ENCODE assay signal across 1 cellular context in genomic region chr2:42055573-42056514, GRCh38.
TF ChIP-seq lines count a peak whose summit lies in the region.

No MANE protein-coding gene starts in this region.

TF ChIP-seq in HepG2, 621 proteins besides CTCF, POLR2A, EP300 and RAD21 (continued from another document):
- TF ChIP-seq ZNF691 (CRISPR knock-in tag; IDR thresholded peaks at IDR 0.05; ENCODE audit: borderline replicate concordance, low read depth) (peak; percentile 59), MXD1 (CRISPR knock-in tag; IDR thresholded peaks at IDR 0.05) (no peak), HMG20A (CRISPR knock-in tag; IDR thresholded peaks at IDR 0.05; ENCODE audit: borderline replicate concordance) (peak; percentile 98), CHD2 (IDR thresholded peaks at IDR 0.05; ENCODE audit: low read depth, low read length) (no peak), SKIL (CRISPR knock-in tag; IDR thresholded peaks at IDR 0.05; ENCODE audit: borderline replicate concordance) (no peak; the same call in 1 of the 2 replicates), MEF2D (CRISPR knock-in tag; IDR thresholded peaks at IDR 0.05) (peak; percentile 38; the same call in 1 of the 2 replicates), RBAK (CRISPR knock-in tag; IDR thresholded peaks at IDR 0.05) (no peak; the same call in 1 of the 2 replicates), TFDP2 (CRISPR knock-in tag; IDR thresholded peaks at IDR 0.05) (0 out of 2 replicates have a peak, but pooled peaks have one; percentile 54), ZNF138 (CRISPR knock-in tag; IDR thresholded peaks at IDR 0.05; ENCODE audit: low read depth) (no peak), UBTF (CRISPR knock-in tag; IDR thresholded peaks at IDR 0.05) (peak; percentile 68; the same call in 1 of the 2 replicates), ZNF687 (CRISPR knock-in tag; IDR thresholded peaks at IDR 0.05) (peak; percentile 59; the same call in 1 of the 2 replicates), MTF2 (CRISPR knock-in tag; IDR thresholded peaks at IDR 0.05; ENCODE audit: borderline replicate concordance) (no peak), ZNF879 (CRISPR knock-in tag; IDR thresholded peaks at IDR 0.05) (no peak), GATA4 (IDR thresholded peaks at IDR 0.05; ENCODE audit: borderline replicate concordance, low read depth) (no peak), GFI1 (CRISPR knock-in tag; IDR thresholded peaks at IDR 0.05; ENCODE audit: borderline replicate concordance) (peak; percentile 100), ZBED4 (CRISPR knock-in tag; IDR thresholded peaks at IDR 0.05; ENCODE audit: borderline replicate concordance) (no peak; the same call in 1 of the 2 replicates), PBX3 (CRISPR knock-in tag; IDR thresholded peaks at IDR 0.05; ENCODE audit: borderline replicate concordance) (no peak), ZNF75D (CRISPR knock-in tag; IDR thresholded peaks at IDR 0.05; ENCODE audit: borderline replicate concordance) (no peak), ZNF572 (CRISPR knock-in tag; IDR thresholded peaks at IDR 0.05) (no peak)
